19 cellular contexts compared by ENCODE assay signal in genomic region chr1:43177691-43178090, GRCh38. TPM values are rescaled to one million over a fixed set of nuclear protein-coding genes. Genes with fewer than 3 reads are reported as not detected.
DNase-seq lines count a peak whose midpoint lies in the region; ATAC-seq and TF ChIP-seq lines count a peak whose summit lies in the region.
"Had no signal": no experiment of that assay in that cellular context is flagged by ENCODE, and none has a peak within 500 bp of the region (broad histone marks: within the 10 kb centered on the region; RNA-seq: fewer than 3 reads in every experiment).

No MANE protein-coding gene starts in this region.

- intact Hi-C loops in gastrocnemius medialis (cut with DNase I; ENCODE audit: low total_unique reads) = loop anchor here (10.0 kb wide), 1 partner anchor 253 kb away; no protein-coding TSS in a partner anchor

- H3K4me1 ChIP-seq in iPS-15b (ENCODE audit: control insufficient read depth, insufficient read depth, low read length) (peaks cover 13% of the 10 kb centered on the region), gastrocnemius medialis (peaks cover 3 to 4% of the 10 kb centered on the region in 2 donors)

- peaks cover 12% of the 10 kb centered on the region for H3K27me3 ChIP-seq in iPS-15b (ENCODE audit: control insufficient read depth, insufficient read depth, low read length)
- H3K27me3 ChIP-seq in gastrocnemius medialis = peaks cover 0 to 11% (median 0%) of the 10 kb centered on the region in 3 donors
- H3K27me3 ChIP-seq: BLaER1 had no signal

- H3K36me3 ChIP-seq in SK-N-MC (ENCODE audit: insufficient read depth, low read length) (no peaks in the 10 kb centered on the region), iPS-15b (ENCODE audit: control insufficient read depth, insufficient read depth, low read length) (no peaks in the 10 kb centered on the region), gastrocnemius medialis (no peaks in the 10 kb centered on the region)
- H3K36me3 ChIP-seq: BLaER1 had no signal

- no peak for ATAC-seq in gastrocnemius medialis
- ATAC-seq: HCT116 had no signal

- in situ Hi-C loops in gastrocnemius medialis (cut with MboI; ENCODE audit: low sequenced_read_pairs in 4 of 4) = no loop called here

- H3K9me3 ChIP-seq in SK-N-MC (ENCODE audit: low read depth, low read length) = no peaks in the 10 kb centered on the region
- H3K9me3 ChIP-seq in iPS-15b (ENCODE audit: control insufficient read depth, insufficient read depth, low read length) = no peaks in the 10 kb centered on the region
- no peaks in the 10 kb centered on the region for H3K9me3 ChIP-seq in gastrocnemius medialis
- H3K9me3 ChIP-seq: BLaER1 had no signal

- H3K4me3 ChIP-seq in SK-N-MC (no peak overlapping the region), iPS-15b (ENCODE audit: low read depth, low read length) (peak overlapping the region; percentile 11), gastrocnemius medialis (no peak overlapping the region)
- H3K4me3 ChIP-seq: BLaER1, GM23248 had no signal

- no peak for TF ChIP-seq CTCF in gastrocnemius medialis (IDR thresholded peaks at IDR 0.05 in 4 of 5, conservative IDR thresholded peaks at IDR 0.05 in 1 of 5)

- peak; percentile 44 for DNase-seq in ELF-1 (ENCODE audit: low read depth, low spot score)
- DNase-seq in NCI-H146 (lab: John Stamatoyannopoulos, UW) = peak; percentile 35
- peak; percentile 16 for DNase-seq in SK-N-MC (ENCODE audit: low read depth, low spot score)
- no peak for DNase-seq in NCI-H1092 treated with DMSO at 0.1 percent for 48 hours (lab: John Stamatoyannopoulos, UW)
- DNase-seq in SIG-M5 treated with dmso at 0.1 percent for 504 hours (lab: John Stamatoyannopoulos, UW; ENCODE audit: unreplicated experiment) = no peak
- no peak for DNase-seq in activated gamma-delta T cell (lab: John Stamatoyannopoulos, UW)
- no peak for DNase-seq in gastrocnemius medialis
- DNase-seq: 8988T; CD4-positive, alpha-beta memory T cell; DMS153; DMS79; GF-D8; GM23248; H7; HFFc6; IMR-90 had no signal

- H3K27ac ChIP-seq in SK-N-MC (no peak overlapping the region), gastrocnemius medialis (no peak overlapping the region)
- H3K27ac ChIP-seq: BLaER1, GM23248 had no signal

- no peak for TF ChIP-seq POLR2A in gastrocnemius medialis (IDR thresholded peaks at IDR 0.05)

- H3K9ac ChIP-seq in SK-N-MC (ENCODE audit: insufficient read length) = no peak overlapping the region
- no peak overlapping the region for H3K9ac ChIP-seq in iPS-15b (ENCODE audit: low read depth, low read length)
- H3K9ac ChIP-seq: BLaER1, GM23248 had no signal

RNA-seq across cellular contexts. Expression of gene CFAP57, which starts 5.6 kb away (rescaled TPM):
- under 1 TPM in 2 of 4 donors, not detected in 2; 0.10 to 0.13 TPM for total RNA-seq in gastrocnemius medialis
- total RNA-seq: CD4-positive, alpha-beta memory T cell had no signal

RNA-seq across cellular contexts. Expression of gene EBNA1BP2, which starts 5.6 kb away (rescaled TPM):
- total RNA-seq in gastrocnemius medialis = 10 to 100 TPM; 41.2 to 68.4 (median 59.1) TPM

Comparison
In these comparisons a context has a peak if more than half of its experiments do, and no peak if none do; other contexts are left out.
1. DNase-seq: peak in ELF-1 (single experiment), NCI-H146 (single experiment) and SK-N-MC (single experiment); none in NCI-H1092 treated with DMSO at 0.1 percent for 48 hours (single experiment), SIG-M5 treated with dmso at 0.1 percent for 504 hours (single experiment), activated gamma-delta T cell (single experiment) and gastrocnemius medialis (0 of 2).